Comparison of ENCODE assay signal across 8 cellular contexts in genomic region chr17:79991140-79991923, GRCh38. TPM values are rescaled to one million over a fixed set of nuclear protein-coding genes. Genes with fewer than 3 reads are reported as not detected.
A peak's percentile ranks its signal among the peaks of the same experiment; 100 is the strongest.
DNase-seq lines count a peak whose midpoint lies in the region; ATAC-seq and TF ChIP-seq lines count a peak whose summit lies in the region.

No MANE protein-coding gene starts in this region.

- H3K4me3 Mint-ChIP-seq in activated CD8-positive, alpha-beta T cell treated with anti-CD3 and anti-CD28 coated beads for 36 hours = peak overlapping the region; percentile 80
- peak overlapping the region; percentile 71 for H3K4me3 Mint-ChIP-seq in memory B cell

- H3K4me1 ChIP-seq in ectodermal cell (ENCODE audit: control insufficient read depth, insufficient read depth, low read length) = peaks cover 32% of the 10 kb centered on the region

- DNase-seq in AG10803 (ENCODE audit: low read depth) (peak; percentile 72), NCI-H748 treated with DMSO at 0.1 percent for 48 hours (lab: John Stamatoyannopoulos, UW) (peak; percentile 38), memory B cell (ENCODE audit: low spot score in 2 of 2) (peak; percentile 59 to 74)
- DNase-seq in activated CD8-positive, alpha-beta T cell treated with anti-CD3 and anti-CD28 coated beads for 36 hours = peak; percentile 91
- DNase-seq in stimulated activated CD8-positive, alpha-beta memory T cell treated with anti-CD3 and anti-CD28 coated beads, Interleukin-15, amount 100 ng/mL, for 1 hour (ENCODE audit: low read depth) = peak; percentile 64

- H3K27me3 Mint-ChIP-seq in activated CD8-positive, alpha-beta T cell treated with anti-CD3 and anti-CD28 coated beads for 36 hours = no peaks in the 10 kb centered on the region
- peaks cover 1% of the 10 kb centered on the region for H3K27me3 Mint-ChIP-seq in memory B cell

- H3K4me3 ChIP-seq in AG10803 (ENCODE audit: low read length) = peak overlapping the region; percentile 49
- H3K4me3 ChIP-seq in ectodermal cell (ENCODE audit: insufficient read depth, low read depth, low read length) = peak overlapping the region; percentile 37

- H3K4me1 Mint-ChIP-seq in activated CD8-positive, alpha-beta T cell treated with anti-CD3 and anti-CD28 coated beads for 36 hours (ENCODE audit: low read depth) = peaks cover 36% of the 10 kb centered on the region
- peaks cover 18% of the 10 kb centered on the region for H3K4me1 Mint-ChIP-seq in memory B cell

- H3K9me3 Mint-ChIP-seq in activated CD8-positive, alpha-beta T cell treated with anti-CD3 and anti-CD28 coated beads for 36 hours = no peaks in the 10 kb centered on the region
- no peaks in the 10 kb centered on the region for H3K9me3 Mint-ChIP-seq in memory B cell

- ATAC-seq in HG03354 (IDR thresholded peaks at IDR 0.05; ENCODE audit: poor library complexity, severe bottlenecking, unreplicated experiment) = peak; percentile 55
- peak; percentile 76 for ATAC-seq in activated CD8-positive, alpha-beta T cell treated with anti-CD3 and anti-CD28 coated beads for 36 hours
- peak; percentile 98 for ATAC-seq in memory B cell (ENCODE audit: low read depth)
- ATAC-seq in HG03045 (IDR thresholded peaks at IDR 0.05; ENCODE audit: unreplicated experiment) = no peak

- no peaks in the 10 kb centered on the region for H3K36me3 ChIP-seq in ectodermal cell (ENCODE audit: control insufficient read depth, insufficient read depth, low read length)

- peaks cover 15% of the 10 kb centered on the region for H3K27me3 ChIP-seq in ectodermal cell (ENCODE audit: control insufficient read depth, insufficient read depth, low read length, poor library complexity, severe bottlenecking)

- no peaks in the 10 kb centered on the region for H3K9me3 ChIP-seq in ectodermal cell (ENCODE audit: control insufficient read depth, low read length)

- H3K27ac Mint-ChIP-seq in activated CD8-positive, alpha-beta T cell treated with anti-CD3 and anti-CD28 coated beads for 36 hours = no peak overlapping the region
- no peak overlapping the region for H3K27ac Mint-ChIP-seq in memory B cell

- intact Hi-C loops in activated CD8-positive, alpha-beta T cell treated with anti-CD3 and anti-CD28 coated beads for 36 hours (cut with micrococcal nuclease) = loop anchor here (5.0 to 10.0 kb wide), 2 partner anchors 194 to 247 kb away; partner anchors contain the start of gene CBX8

- 27 to 31% methylated on average over 26 to 30 of the region's 30 CpGs for WGBS in ectodermal cell, 2 experiments

- H3K36me3 Mint-ChIP-seq in activated CD8-positive, alpha-beta T cell treated with anti-CD3 and anti-CD28 coated beads for 36 hours (ENCODE audit: low read depth) = peaks cover 4% of the 10 kb centered on the region
- no peaks in the 10 kb centered on the region for H3K36me3 Mint-ChIP-seq in memory B cell

- H3K27ac ChIP-seq in ectodermal cell (ENCODE audit: insufficient read depth, low read depth, low read length, poor library complexity, severe bottlenecking) = no peak overlapping the region

- POLR2A ChIA-PET in activated CD8-positive, alpha-beta T cell treated with anti-CD3 and anti-CD28 coated beads for 36 hours (lab: Charles Lee) = interaction anchor here (0.6 to 1.0 kb wide), 2 partner anchors 16 to 213 kb away, joined by 3 read pairs; no protein-coding TSS in a partner anchor

- CTCF ChIA-PET in activated CD8-positive, alpha-beta T cell treated with anti-CD3 and anti-CD28 coated beads for 36 hours (lab: Charles Lee) = interaction anchor here (0.9 to 7.9 kb wide), 7 partner anchors 15 to 251 kb away, joined by 3 to 67 read pairs (median 3); no protein-coding TSS in a partner anchor

- TF ChIP-seq CTCF in AG10803 (conservative IDR thresholded peaks at IDR 0.05; ENCODE audit: low read length) = peak; percentile 61
- peak; percentile 49 for TF ChIP-seq CTCF in activated CD8-positive, alpha-beta T cell treated with anti-CD3 and anti-CD28 coated beads for 36 hours (IDR thresholded peaks at IDR 0.05)

RNA-seq across cellular contexts. Expression of gene TBC1D16, which starts 44.3 kb away (rescaled TPM):
- total RNA-seq in activated CD8-positive, alpha-beta T cell treated with anti-CD3 and anti-CD28 coated beads for 36 hours = 10 to 100 TPM in 1 of 2 experiments, 1 to 10 TPM in 1; 9.6 to 12.0 TPM
- polyA plus RNA-seq in ectodermal cell (2013, experiment 1 of 4) = 34.5 TPM
- polyA plus RNA-seq in ectodermal cell (2013, experiment 2 of 4) = 40.3 TPM
- polyA plus RNA-seq in ectodermal cell (2013, experiment 3 of 4) = 25.6 TPM
- polyA plus RNA-seq in ectodermal cell (2013, experiment 4 of 4) = 27.9 TPM

RNA-seq across cellular contexts. Expression of gene CCDC40, which starts 45.1 kb away (rescaled TPM):
- under 1 TPM; 0.54 to 0.79 TPM for total RNA-seq in activated CD8-positive, alpha-beta T cell treated with anti-CD3 and anti-CD28 coated beads for 36 hours
- polyA plus RNA-seq in ectodermal cell (2013, experiment 1 of 4) = 22.3 TPM
- polyA plus RNA-seq in ectodermal cell (2013, experiment 2 of 4) = 18.6 TPM
- polyA plus RNA-seq in ectodermal cell (2013, experiment 3 of 4) = 14.3 TPM
- 16.6 TPM for polyA plus RNA-seq in ectodermal cell (2013, experiment 4 of 4)

Comparison
In these comparisons a context has a peak if more than half of its experiments do, and no peak if none do; other contexts are left out.
1. DNase-seq: peak in every context shown above with its lines; median percentile 91 in activated CD8-positive, alpha-beta T cell treated with anti-CD3 and anti-CD28 coated beads for 36 hours; 72 in AG10803; 66 in memory B cell; 64 in stimulated activated CD8-positive, alpha-beta memory T cell treated with anti-CD3 and anti-CD28 coated beads, Interleukin-15, amount 100 ng/mL, for 1 hour; 38 in NCI-H748 treated with DMSO at 0.1 percent for 48 hours.